12 cellular contexts compared by ENCODE assay signal in genomic region chr2:119721043-119721442, GRCh38. TPM values are rescaled to one million over a fixed set of nuclear protein-coding genes. Genes with fewer than 3 reads are reported as not detected.
DNase-seq lines count a peak whose midpoint lies in the region; ATAC-seq and TF ChIP-seq lines count a peak whose summit lies in the region.
"Had no signal": no experiment of that assay in that cellular context is flagged by ENCODE, and none has a peak within 500 bp of the region (broad histone marks: within the 10 kb centered on the region; RNA-seq: fewer than 3 reads in every experiment).

No MANE protein-coding gene starts in this region.

- no peak overlapping the region for H3K27ac Mint-ChIP-seq in natural killer cell treated with Interleukin-12 subunit alpha and Interleukin-12 subunit beta and Interleukin-15 and Interleukin-18, amount 100 ng/mL, for 72 hours
- no peak overlapping the region for H3K27ac Mint-ChIP-seq in natural killer cell
- H3K27ac Mint-ChIP-seq in activated T-cell treated with anti-CD3 and anti-CD28 coated beads, Interleukin-2, amount 50 U/mL, for 72 hours, result no peak overlapping the region

- in situ Hi-C loops in brain microvascular endothelial cell (cut with HindIII; ENCODE audit: low pct_ligation_motif_present, low sequenced_read_pairs), result no loop called here

- peak; percentile 26 for DNase-seq in natural killer cell treated with Interleukin-12 subunit alpha and Interleukin-12 subunit beta and Interleukin-15 and Interleukin-18, amount 100 ng/mL, for 72 hours (ENCODE audit: low spot score)
- DNase-seq in natural killer cell (no peak), brain microvascular endothelial cell (peak; percentile 25), posterior vena cava (ENCODE audit: low spot score) (peak; percentile 3), GF-D8 (lab: John Stamatoyannopoulos, UW) (no peak)
- DNase-seq in activated T-cell treated with anti-CD3 and anti-CD28 coated beads, Interleukin-2, amount 50 U/mL, for 72 hours, result no peak
- DNase-seq in stimulated activated CD4-positive, alpha-beta T cell treated with anti-CD3 and anti-CD28 coated beads, Interleukin-15, amount 100 ng/mL, for 24 hours, result no peak
- DNase-seq: BE2C, DMS79 treated with DMSO at 0.1 percent for 48 hours, Karpas-422, MG63, NCI-H1417 had no signal

- H3K27ac ChIP-seq in brain microvascular endothelial cell, result no peak overlapping the region

- no peak for ATAC-seq in natural killer cell treated with Interleukin-12 subunit alpha and Interleukin-12 subunit beta and Interleukin-15 and Interleukin-18, amount 100 ng/mL, for 72 hours
- no peak for ATAC-seq in natural killer cell
- no peak for ATAC-seq in activated T-cell treated with anti-CD3 and anti-CD28 coated beads, Interleukin-2, amount 50 U/mL, for 72 hours (replicated peaks in 1 of 2)

- no peaks in the 10 kb centered on the region for H3K27me3 ChIP-seq in brain microvascular endothelial cell (replicated peaks)
- H3K27me3 ChIP-seq: BE2C, MG63 had no signal

- H3K4me3 ChIP-seq in brain microvascular endothelial cell (ENCODE audit: low read depth, low read length), result no peak overlapping the region
- H3K4me3 ChIP-seq: MG63 had no signal

- H3K4me3 Mint-ChIP-seq in natural killer cell treated with Interleukin-12 subunit alpha and Interleukin-12 subunit beta and Interleukin-15 and Interleukin-18, amount 100 ng/mL, for 72 hours, result no peak overlapping the region
- H3K4me3 Mint-ChIP-seq in natural killer cell, result no peak overlapping the region
- no peak overlapping the region for H3K4me3 Mint-ChIP-seq in activated T-cell treated with anti-CD3 and anti-CD28 coated beads, Interleukin-2, amount 50 U/mL, for 72 hours

- H3K36me3 Mint-ChIP-seq in natural killer cell treated with Interleukin-12 subunit alpha and Interleukin-12 subunit beta and Interleukin-15 and Interleukin-18, amount 100 ng/mL, for 72 hours, result no peaks in the 10 kb centered on the region
- no peaks in the 10 kb centered on the region for H3K36me3 Mint-ChIP-seq in natural killer cell
- no peaks in the 10 kb centered on the region for H3K36me3 Mint-ChIP-seq in activated T-cell treated with anti-CD3 and anti-CD28 coated beads, Interleukin-2, amount 50 U/mL, for 72 hours (ENCODE audit: insufficient read depth in 2 of 2)

- no peaks in the 10 kb centered on the region for H3K27me3 Mint-ChIP-seq in natural killer cell treated with Interleukin-12 subunit alpha and Interleukin-12 subunit beta and Interleukin-15 and Interleukin-18, amount 100 ng/mL, for 72 hours
- no peaks in the 10 kb centered on the region for H3K27me3 Mint-ChIP-seq in natural killer cell (ENCODE audit: low read depth in 2 of 2)
- no peaks in the 10 kb centered on the region for H3K27me3 Mint-ChIP-seq in activated T-cell treated with anti-CD3 and anti-CD28 coated beads, Interleukin-2, amount 50 U/mL, for 72 hours (ENCODE audit: low read depth)

- intact Hi-C loops in natural killer cell (cut with micrococcal nuclease), result no loop called here
- intact Hi-C loops in posterior vena cava (cut with DNase I), result no loop called here

- no peaks in the 10 kb centered on the region for H3K9me3 Mint-ChIP-seq in natural killer cell treated with Interleukin-12 subunit alpha and Interleukin-12 subunit beta and Interleukin-15 and Interleukin-18, amount 100 ng/mL, for 72 hours
- H3K9me3 Mint-ChIP-seq in natural killer cell, result no peaks in the 10 kb centered on the region
- no peaks in the 10 kb centered on the region for H3K9me3 Mint-ChIP-seq in activated T-cell treated with anti-CD3 and anti-CD28 coated beads, Interleukin-2, amount 50 U/mL, for 72 hours

- TF ChIP-seq CTCF in natural killer cell (IDR thresholded peaks at IDR 0.05) (no peak), brain microvascular endothelial cell (IDR thresholded peaks at IDR 0.05; ENCODE audit: low read depth, low read length, missing control alignments) (no peak)

- peaks cover 8% of the 10 kb centered on the region in 2 donors for H3K4me1 Mint-ChIP-seq in natural killer cell treated with Interleukin-12 subunit alpha and Interleukin-12 subunit beta and Interleukin-15 and Interleukin-18, amount 100 ng/mL, for 72 hours (ENCODE audit: low read depth in 2 of 2)
- peaks cover 6% of the 10 kb centered on the region in 2 donors for H3K4me1 Mint-ChIP-seq in natural killer cell
- peaks cover 49% of the 10 kb centered on the region for H3K4me1 Mint-ChIP-seq in activated T-cell treated with anti-CD3 and anti-CD28 coated beads, Interleukin-2, amount 50 U/mL, for 72 hours (ENCODE audit: low read depth)

- no peaks in the 10 kb centered on the region for H3K36me3 ChIP-seq in brain microvascular endothelial cell (replicated peaks)
- H3K36me3 ChIP-seq: BE2C, MG63 had no signal

RNA-seq across cellular contexts. Expression of gene PTPN4, which starts 38.7 kb away (rescaled TPM):
- total RNA-seq in natural killer cell treated with Interleukin-12 subunit alpha and Interleukin-12 subunit beta and Interleukin-15 and Interleukin-18, amount 100 ng/mL, for 72 hours, result 10 to 100 TPM; 56.5 to 80.8 TPM
- total RNA-seq in natural killer cell, result 100 to 1,000 TPM; 265 to 347 (median 283) TPM
- total RNA-seq in posterior vena cava, result 10 to 100 TPM; 23.8 to 25.4 TPM
- total RNA-seq in activated T-cell treated with anti-CD3 and anti-CD28 coated beads, Interleukin-2, amount 50 U/mL, for 72 hours, result 10 to 100 TPM; 38.0 to 46.5 TPM

RNA-seq across cellular contexts. Expression of gene TMEM177, which starts 42.0 kb away (rescaled TPM):
- 10 to 100 TPM in 1 of 2 donors, 1 to 10 TPM in 1; 8.9 to 14.7 TPM for total RNA-seq in natural killer cell treated with Interleukin-12 subunit alpha and Interleukin-12 subunit beta and Interleukin-15 and Interleukin-18, amount 100 ng/mL, for 72 hours
- total RNA-seq in natural killer cell (1 to 10 TPM; 1.2 to 2.8 (median 2.6) TPM), posterior vena cava (1 to 10 TPM; 5.3 TPM)
- total RNA-seq in activated T-cell treated with anti-CD3 and anti-CD28 coated beads, Interleukin-2, amount 50 U/mL, for 72 hours, result 10 to 100 TPM in 1 of 2 donors, 1 to 10 TPM in 1; 6.8 to 11.0 TPM

Comparison
In these comparisons a context has a peak if more than half of its experiments do, and no peak if none do; other contexts are left out.
1. DNase-seq: peak in natural killer cell treated with Interleukin-12 subunit alpha and Interleukin-12 subunit beta and Interleukin-15 and Interleukin-18, amount 100 ng/mL, for 72 hours (single experiment), brain microvascular endothelial cell (single experiment) and posterior vena cava (single experiment); none in natural killer cell (single experiment), activated T-cell treated with anti-CD3 and anti-CD28 coated beads, Interleukin-2, amount 50 U/mL, for 72 hours (0 of 2), GF-D8 (single experiment) and stimulated activated CD4-positive, alpha-beta T cell treated with anti-CD3 and anti-CD28 coated beads, Interleukin-15, amount 100 ng/mL, for 24 hours (single experiment).